Comparison of ENCODE assay signal across 1 cellular context in genomic region chr17:49861150-49861884, GRCh38.
A peak's percentile ranks its signal among the peaks of the same experiment; 100 is the strongest.
TF ChIP-seq lines count a peak whose summit lies in the region.

No MANE protein-coding gene starts in this region.

TF ChIP-seq in HepG2, 621 proteins besides CTCF, POLR2A, EP300 and RAD21 (continued from another document and continues in another):
- no peak for TF ChIP-seq ZNF362 (CRISPR knock-in tag; IDR thresholded peaks at IDR 0.05; ENCODE audit: borderline replicate concordance)
- TF ChIP-seq NR2C2 (CRISPR knock-in tag; IDR thresholded peaks at IDR 0.05; ENCODE audit: borderline replicate concordance): peak; percentile 27; the same call in 1 of the 2 replicates
- TF ChIP-seq THAP11 (CRISPR knock-in tag; IDR thresholded peaks at IDR 0.05): peak; percentile 56
- no peak; the same call in 1 of the 2 replicates for TF ChIP-seq GABPB1 (CRISPR knock-in tag; IDR thresholded peaks at IDR 0.05)
- TF ChIP-seq DMTF1 (CRISPR knock-in tag; IDR thresholded peaks at IDR 0.05): no peak
- TF ChIP-seq ZNF569 (CRISPR knock-in tag; IDR thresholded peaks at IDR 0.05; ENCODE audit: borderline replicate concordance): no peak
- no peak for TF ChIP-seq HNRNPH1 (optimal IDR thresholded peaks at IDR 0.05; ENCODE audit: low read depth, low read length)
- TF ChIP-seq KIAA2018 (CRISPR knock-in tag; IDR thresholded peaks at IDR 0.05; ENCODE audit: borderline replicate concordance): no peak
- peak; percentile 75; the same call in 1 of the 2 replicates for TF ChIP-seq HOXA5 (CRISPR knock-in tag; IDR thresholded peaks at IDR 0.05)
- TF ChIP-seq ZBTB49 (CRISPR knock-in tag; IDR thresholded peaks at IDR 0.05; ENCODE audit: borderline replicate concordance): no peak
- TF ChIP-seq THAP9 (CRISPR knock-in tag; IDR thresholded peaks at IDR 0.05; ENCODE audit: borderline replicate concordance): no peak; the same call in 1 of the 2 replicates
- peak; percentile 68; the same call in 1 of the 2 replicates for TF ChIP-seq NFKB2 (CRISPR knock-in tag; IDR thresholded peaks at IDR 0.05; ENCODE audit: borderline replicate concordance)
- TF ChIP-seq ARNT2 (CRISPR knock-in tag; IDR thresholded peaks at IDR 0.05; ENCODE audit: low read depth): no peak
- no peak for TF ChIP-seq ZBTB40 (IDR thresholded peaks at IDR 0.05)
- TF ChIP-seq ZBTB40 (CRISPR knock-in tag; IDR thresholded peaks at IDR 0.05): no peak
- TF ChIP-seq ZNF556 (CRISPR knock-in tag; IDR thresholded peaks at IDR 0.05; ENCODE audit: borderline replicate concordance): no peak
- TF ChIP-seq BHLHE40 (IDR thresholded peaks at IDR 0.05; ENCODE audit: low read length): no peak
- TF ChIP-seq HMGXB4 (CRISPR knock-in tag; IDR thresholded peaks at IDR 0.05; ENCODE audit: borderline replicate concordance in 1 of 2, low read depth in 1 of 2): peak; percentile 62 to 76; a peak in 3 of 4 replicates
- peak; percentile 25; the same call in 1 of the 2 replicates for TF ChIP-seq KDM5B (CRISPR knock-in tag; IDR thresholded peaks at IDR 0.05; ENCODE audit: borderline replicate concordance)
- no peak for TF ChIP-seq ZNF703 (CRISPR knock-in tag; IDR thresholded peaks at IDR 0.05; ENCODE audit: borderline replicate concordance)
